Comparison of ENCODE assay signal across 1 cellular context in genomic region chr11:111355101-111355500, GRCh38.
TF ChIP-seq lines count a peak whose summit lies in the region.

No MANE protein-coding gene starts in this region.

TF ChIP-seq in HepG2, 621 proteins besides CTCF, POLR2A, EP300 and RAD21:
- TF ChIP-seq ZNF646 (CRISPR knock-in tag; IDR thresholded peaks at IDR 0.05) (no peak), PAWR (CRISPR knock-in tag; IDR thresholded peaks at IDR 0.05; ENCODE audit: borderline replicate concordance) (no peak), ZNF781 (CRISPR knock-in tag; IDR thresholded peaks at IDR 0.05; ENCODE audit: borderline replicate concordance, not compliant biosample characterization) (peak; percentile 14), RARA (CRISPR knock-in tag; IDR thresholded peaks at IDR 0.05) (no peak), ZBTB14 (CRISPR knock-in tag; IDR thresholded peaks at IDR 0.05) (no peak), MAFK (conservative IDR thresholded peaks at IDR 0.05 in 1 of 2, IDR thresholded peaks at IDR 0.05 in 1 of 2; ENCODE audit: low read length in 2 of 2) (peak in 1 of 2 experiments; percentile 39; a peak in 1 of 4 replicates), CBX1 (IDR thresholded peaks at IDR 0.05; ENCODE audit: low read depth) (no peak), SOX13 (IDR thresholded peaks at IDR 0.05) (no peak), SOX13 (CRISPR knock-in tag; conservative IDR thresholded peaks at IDR 0.05 in 1 of 2, IDR thresholded peaks at IDR 0.05 in 1 of 2) (no peak), XRCC5 (optimal IDR thresholded peaks at IDR 0.05; ENCODE audit: low read length) (no peak), ZNF687 (CRISPR knock-in tag; IDR thresholded peaks at IDR 0.05) (peak; percentile 66), ZNF574 (CRISPR knock-in tag; IDR thresholded peaks at IDR 0.05) (no peak), MAFF (IDR thresholded peaks at IDR 0.05; ENCODE audit: low read depth, low read length) (0 out of 2 replicates have a peak, but pooled peaks have one; percentile 27), ZBTB38 (CRISPR knock-in tag; IDR thresholded peaks at IDR 0.05) (0 out of 2 replicates have a peak, but pooled peaks have one; percentile 19), ZNF224 (CRISPR knock-in tag; IDR thresholded peaks at IDR 0.05) (no peak)
- TF ChIP-seq, protein P1, sequence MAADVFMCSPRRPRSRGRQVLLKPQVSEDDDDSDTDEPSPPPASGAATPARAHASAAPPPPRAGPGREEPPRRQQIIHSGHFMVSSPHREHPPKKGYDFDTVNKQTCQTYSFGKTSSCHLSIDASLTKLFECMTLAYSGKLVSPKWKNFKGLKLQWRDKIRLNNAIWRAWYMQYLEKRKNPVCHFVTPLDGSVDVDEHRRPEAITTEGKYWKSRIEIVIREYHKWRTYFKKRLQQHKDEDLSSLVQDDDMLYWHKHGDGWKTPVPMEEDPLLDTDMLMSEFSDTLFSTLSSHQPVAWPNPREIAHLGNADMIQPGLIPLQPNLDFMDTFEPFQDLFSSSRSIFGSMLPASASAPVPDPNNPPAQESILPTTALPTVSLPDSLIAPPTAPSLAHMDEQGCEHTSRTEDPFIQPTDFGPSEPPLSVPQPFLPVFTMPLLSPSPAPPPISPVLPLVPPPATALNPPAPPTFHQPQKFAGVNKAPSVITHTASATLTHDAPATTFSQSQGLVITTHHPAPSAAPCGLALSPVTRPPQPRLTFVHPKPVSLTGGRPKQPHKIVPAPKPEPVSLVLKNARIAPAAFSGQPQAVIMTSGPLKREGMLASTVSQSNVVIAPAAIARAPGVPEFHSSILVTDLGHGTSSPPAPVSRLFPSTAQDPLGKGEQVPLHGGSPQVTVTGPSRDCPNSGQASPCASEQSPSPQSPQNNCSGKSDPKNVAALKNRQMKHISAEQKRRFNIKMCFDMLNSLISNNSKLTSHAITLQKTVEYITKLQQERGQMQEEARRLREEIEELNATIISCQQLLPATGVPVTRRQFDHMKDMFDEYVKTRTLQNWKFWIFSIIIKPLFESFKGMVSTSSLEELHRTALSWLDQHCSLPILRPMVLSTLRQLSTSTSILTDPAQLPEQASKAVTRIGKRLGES (CRISPR knock-in tag; IDR thresholded peaks at IDR 0.05; ENCODE audit: borderline replicate concordance): no peak
- TF ChIP-seq, protein P2, sequence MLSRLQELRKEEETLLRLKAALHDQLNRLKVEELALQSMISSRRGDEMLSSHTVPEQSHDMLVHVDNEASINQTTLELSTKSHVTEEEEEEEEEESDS (CRISPR knock-in tag; IDR thresholded peaks at IDR 0.05; ENCODE audit: borderline replicate concordance): no peak
- TF ChIP-seq, protein P3, sequence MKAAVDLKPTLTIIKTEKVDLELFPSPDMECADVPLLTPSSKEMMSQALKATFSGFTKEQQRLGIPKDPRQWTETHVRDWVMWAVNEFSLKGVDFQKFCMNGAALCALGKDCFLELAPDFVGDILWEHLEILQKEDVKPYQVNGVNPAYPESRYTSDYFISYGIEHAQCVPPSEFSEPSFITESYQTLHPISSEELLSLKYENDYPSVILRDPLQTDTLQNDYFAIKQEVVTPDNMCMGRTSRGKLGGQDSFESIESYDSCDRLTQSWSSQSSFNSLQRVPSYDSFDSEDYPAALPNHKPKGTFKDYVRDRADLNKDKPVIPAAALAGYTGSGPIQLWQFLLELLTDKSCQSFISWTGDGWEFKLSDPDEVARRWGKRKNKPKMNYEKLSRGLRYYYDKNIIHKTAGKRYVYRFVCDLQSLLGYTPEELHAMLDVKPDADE (CRISPR knock-in tag; IDR thresholded peaks at IDR 0.05): no peak
